ENCODE assay signal across 8 cellular contexts in the genomic region with DNA sequence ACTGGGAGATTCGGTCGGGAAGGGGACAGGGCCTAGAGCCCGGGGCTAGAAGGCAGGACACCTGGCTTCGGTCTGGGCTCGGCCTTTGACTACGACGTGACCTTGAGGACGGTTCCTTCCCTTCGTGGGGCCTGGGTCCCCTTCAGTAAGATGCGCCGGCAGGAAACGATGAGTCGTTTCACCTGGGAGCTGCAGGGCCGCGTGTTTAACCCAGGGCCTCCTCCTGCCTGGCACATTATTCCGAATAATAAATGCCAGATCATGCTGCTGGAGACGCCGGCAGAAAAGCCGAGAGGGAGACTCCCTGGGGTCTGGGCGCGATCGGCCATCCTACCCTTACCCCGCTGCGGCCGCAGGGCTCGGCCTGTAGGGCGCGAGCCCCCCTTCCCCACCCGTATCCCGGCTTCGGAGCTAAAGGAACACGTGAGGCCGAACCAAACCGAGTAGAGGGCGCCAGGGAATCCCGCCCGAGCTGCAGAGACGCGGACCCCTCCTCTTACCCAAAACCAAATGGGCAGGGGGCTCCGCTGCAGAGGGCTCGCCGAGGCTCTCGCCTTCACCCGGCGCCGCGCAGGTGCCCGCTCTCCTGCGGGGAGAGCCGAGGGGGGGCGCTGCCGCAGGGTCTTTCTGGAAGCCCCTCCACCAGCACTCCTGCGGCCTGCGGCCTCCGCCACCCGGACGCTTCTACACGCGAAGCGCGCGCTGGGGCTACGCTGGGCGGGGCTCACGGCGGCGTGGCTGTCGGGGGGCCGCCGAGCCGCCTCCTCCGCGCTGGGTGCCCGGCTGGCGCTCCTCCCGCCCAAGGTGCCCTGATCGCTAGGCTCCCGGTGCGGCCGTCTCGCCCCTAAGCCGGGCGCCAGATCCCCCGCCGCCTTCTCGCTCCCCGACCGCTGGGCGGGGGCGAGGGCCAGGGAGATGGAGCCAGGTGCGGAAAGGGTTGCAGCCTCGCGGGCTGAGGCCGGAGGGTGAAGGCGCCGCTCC. TPM values are rescaled to one million over a fixed set of nuclear protein-coding genes. Genes with fewer than 3 reads are reported as not detected.
DNase-seq lines count a peak whose midpoint lies in the region; ATAC-seq and TF ChIP-seq lines count a peak whose summit lies in the region.

A gene with protein sequence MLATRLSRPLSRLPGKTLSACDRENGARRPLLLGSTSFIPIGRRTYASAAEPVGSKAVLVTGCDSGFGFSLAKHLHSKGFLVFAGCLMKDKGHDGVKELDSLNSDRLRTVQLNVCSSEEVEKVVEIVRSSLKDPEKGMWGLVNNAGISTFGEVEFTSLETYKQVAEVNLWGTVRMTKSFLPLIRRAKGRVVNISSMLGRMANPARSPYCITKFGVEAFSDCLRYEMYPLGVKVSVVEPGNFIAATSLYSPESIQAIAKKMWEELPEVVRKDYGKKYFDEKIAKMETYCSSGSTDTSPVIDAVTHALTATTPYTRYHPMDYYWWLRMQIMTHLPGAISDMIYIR (minus strand): TSS at position 688 of the 981 bp plus-strand sequence. CDS start 9,525 bp downstream, outside the sequence.

- H3K4me1 ChIP-seq in esophagus (ENCODE audit: control insufficient read depth in 2 of 2, insufficient read depth in 2 of 2, low read length in 1 of 2) (peaks cover 0 to 5% of the 10 kb centered on the region in 2 donors), stomach (peaks cover 14 to 26% (median 23%) of the 10 kb centered on the region in 4 donors)

- H3K9me3 ChIP-seq in esophagus (ENCODE audit: control insufficient read depth in 2 of 2, insufficient read depth in 1 of 2, low read depth in 1 of 2, low read length in 1 of 2) (no peaks in the 10 kb centered on the region), stomach (no peaks in the 10 kb centered on the region)

- H3K36me3 ChIP-seq in esophagus (ENCODE audit: control insufficient read depth in 2 of 2, insufficient read depth in 2 of 2, low read length in 1 of 2) (no peaks in the 10 kb centered on the region), stomach (no peaks in the 10 kb centered on the region)

- H3K27ac ChIP-seq in esophagus (ENCODE audit: low read depth in 2 of 2, low read length in 1 of 2) (peak within 1 kb of the TSS; percentile 94 to 98), stomach (peak within 1 kb of the TSS; percentile 96 to 99 (median 97))

- intact Hi-C loops in stomach (cut with DNase I; ENCODE audit: low total_unique reads) = no loop called here

- H3K4me1 Mint-ChIP-seq in nephron progenitor cell = peaks cover 64% of the 10 kb centered on the region

- H3K4me3 ChIP-seq in esophagus (ENCODE audit: low read depth in 1 of 2, low read length in 2 of 2) = peak within 1 kb of the TSS; percentile 83 to 92
- peak within 1 kb of the TSS; percentile 75 to 91 (median 90) for H3K4me3 ChIP-seq in stomach

- peaks cover 12% of the 10 kb centered on the region for H3K9me3 Mint-ChIP-seq in nephron progenitor cell

- H3K27ac Mint-ChIP-seq in nephron progenitor cell = peak within 1 kb of the TSS; percentile 34

- WGBS in esophagus, 2 donors = 0% methylated on average over 78 to 96 of the region's 96 CpGs
- WGBS in stomach, 5 donors = 0 to 1% (median 1%) methylated on average over 42 to 96 of the region's 96 CpGs

- no peak for TF ChIP-seq POLR2A in stomach (IDR thresholded peaks at IDR 0.05)

- ATAC-seq in GM18517 (IDR thresholded peaks at IDR 0.05; ENCODE audit: unreplicated experiment) = peak; percentile 5
- ATAC-seq in HG03159 (IDR thresholded peaks at IDR 0.05; ENCODE audit: unreplicated experiment) = peak; percentile 34

- H3K27me3 ChIP-seq in esophagus (ENCODE audit: control insufficient read depth in 1 of 2, insufficient read depth in 2 of 2, low read length in 2 of 2) = no peaks in the 10 kb centered on the region
- H3K27me3 ChIP-seq in stomach = peaks cover 0 to 19% (median 5%) of the 10 kb centered on the region in 3 donors

- peak; percentile 51 for DNase-seq in 8988T
- DNase-seq in NCI-H82 treated with DMSO at 0.1 percent for 48 hours (lab: John Stamatoyannopoulos, UW; ENCODE audit: unreplicated experiment) = peak; percentile 24
- DNase-seq in activated T-cell treated with anti-CD3 and anti-CD28 coated beads for 24 hours (ENCODE audit: low read depth) = peak; percentile 66
- DNase-seq in nephron progenitor cell = peak; percentile 66
- peak; percentile 59 for DNase-seq in stomach

- TF ChIP-seq CTCF in nephron progenitor cell (IDR thresholded peaks at IDR 0.05) (no peak), stomach (IDR thresholded peaks at IDR 0.05) (no peak)

- H3K27me3 Mint-ChIP-seq in nephron progenitor cell (ENCODE audit: low read depth, poor library complexity) = peaks cover 31% of the 10 kb centered on the region

- TF ChIP-seq EP300 in stomach (IDR thresholded peaks at IDR 0.05) = no peak

- H3K4me3 Mint-ChIP-seq in nephron progenitor cell = peak within 1 kb of the TSS; percentile 83

- H3K36me3 Mint-ChIP-seq in nephron progenitor cell (ENCODE audit: low read depth) = peaks cover 16% of the 10 kb centered on the region

RNA-seq across cellular contexts. Expression of the gene that starts here (rescaled TPM):
- polyA plus RNA-seq in esophagus (10 to 100 TPM; 49.5 to 59.9 TPM), stomach (10 to 100 TPM; 10.6 to 37.5 (median 20.6) TPM)
- total RNA-seq in stomach = 100 to 1,000 TPM in 1 of 5 donors, 10 to 100 TPM in 3, 1 to 10 TPM in 1; 3.5 to 128 (median 20.5) TPM

Comparison
In these comparisons a context has a peak if more than half of its experiments do, and no peak if none do; other contexts are left out.
1. Peak in every context shown above with its lines: DNase-seq, ATAC-seq, H3K4me3 ChIP-seq and H3K27ac ChIP-seq.